In genomic region chr2:206584323-206585116, GRCh38 we compare ENCODE assay signal across 1 cellular context.
TF ChIP-seq lines count a peak whose summit lies in the region.

No MANE protein-coding gene starts in this region.

TF ChIP-seq in HCT116, 20 proteins besides CTCF, POLR2A, EP300 and RAD21 (continued from another document):
- TF ChIP-seq REST (IDR thresholded peaks at IDR 0.05; ENCODE audit: low read depth), result no peak
